In genomic region chr6:38154731-38155130, GRCh38 we compare ENCODE assay signal across 1 cellular context.
TF ChIP-seq lines count a peak whose summit lies in the region.

No MANE protein-coding gene starts in this region.

TF ChIP-seq in HepG2, 621 proteins besides CTCF, POLR2A, EP300 and RAD21 (continued from another document):
- no peak for TF ChIP-seq ZNF784 (CRISPR knock-in tag; IDR thresholded peaks at IDR 0.05; ENCODE audit: borderline replicate concordance)
- TF ChIP-seq, protein P1, sequence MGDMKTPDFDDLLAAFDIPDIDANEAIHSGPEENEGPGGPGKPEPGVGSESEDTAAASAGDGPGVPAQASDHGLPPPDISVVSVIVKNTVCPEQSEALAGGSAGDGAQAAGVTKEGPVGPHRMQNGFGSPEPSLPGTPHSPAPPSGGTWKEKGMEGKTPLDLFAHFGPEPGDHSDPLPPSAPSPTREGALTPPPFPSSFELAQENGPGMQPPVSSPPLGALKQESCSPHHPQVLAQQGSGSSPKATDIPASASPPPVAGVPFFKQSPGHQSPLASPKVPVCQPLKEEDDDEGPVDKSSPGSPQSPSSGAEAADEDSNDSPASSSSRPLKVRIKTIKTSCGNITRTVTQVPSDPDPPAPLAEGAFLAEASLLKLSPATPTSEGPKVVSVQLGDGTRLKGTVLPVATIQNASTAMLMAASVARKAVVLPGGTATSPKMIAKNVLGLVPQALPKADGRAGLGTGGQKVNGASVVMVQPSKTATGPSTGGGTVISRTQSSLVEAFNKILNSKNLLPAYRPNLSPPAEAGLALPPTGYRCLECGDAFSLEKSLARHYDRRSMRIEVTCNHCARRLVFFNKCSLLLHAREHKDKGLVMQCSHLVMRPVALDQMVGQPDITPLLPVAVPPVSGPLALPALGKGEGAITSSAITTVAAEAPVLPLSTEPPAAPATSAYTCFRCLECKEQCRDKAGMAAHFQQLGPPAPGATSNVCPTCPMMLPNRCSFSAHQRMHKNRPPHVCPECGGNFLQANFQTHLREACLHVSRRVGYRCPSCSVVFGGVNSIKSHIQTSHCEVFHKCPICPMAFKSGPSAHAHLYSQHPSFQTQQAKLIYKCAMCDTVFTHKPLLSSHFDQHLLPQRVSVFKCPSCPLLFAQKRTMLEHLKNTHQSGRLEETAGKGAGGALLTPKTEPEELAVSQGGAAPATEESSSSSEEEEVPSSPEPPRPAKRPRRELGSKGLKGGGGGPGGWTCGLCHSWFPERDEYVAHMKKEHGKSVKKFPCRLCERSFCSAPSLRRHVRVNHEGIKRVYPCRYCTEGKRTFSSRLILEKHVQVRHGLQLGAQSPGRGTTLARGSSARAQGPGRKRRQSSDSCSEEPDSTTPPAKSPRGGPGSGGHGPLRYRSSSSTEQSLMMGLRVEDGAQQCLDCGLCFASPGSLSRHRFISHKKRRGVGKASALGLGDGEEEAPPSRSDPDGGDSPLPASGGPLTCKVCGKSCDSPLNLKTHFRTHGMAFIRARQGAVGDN (CRISPR knock-in tag; IDR thresholded peaks at IDR 0.05), result no peak
- TF ChIP-seq, protein P2, sequence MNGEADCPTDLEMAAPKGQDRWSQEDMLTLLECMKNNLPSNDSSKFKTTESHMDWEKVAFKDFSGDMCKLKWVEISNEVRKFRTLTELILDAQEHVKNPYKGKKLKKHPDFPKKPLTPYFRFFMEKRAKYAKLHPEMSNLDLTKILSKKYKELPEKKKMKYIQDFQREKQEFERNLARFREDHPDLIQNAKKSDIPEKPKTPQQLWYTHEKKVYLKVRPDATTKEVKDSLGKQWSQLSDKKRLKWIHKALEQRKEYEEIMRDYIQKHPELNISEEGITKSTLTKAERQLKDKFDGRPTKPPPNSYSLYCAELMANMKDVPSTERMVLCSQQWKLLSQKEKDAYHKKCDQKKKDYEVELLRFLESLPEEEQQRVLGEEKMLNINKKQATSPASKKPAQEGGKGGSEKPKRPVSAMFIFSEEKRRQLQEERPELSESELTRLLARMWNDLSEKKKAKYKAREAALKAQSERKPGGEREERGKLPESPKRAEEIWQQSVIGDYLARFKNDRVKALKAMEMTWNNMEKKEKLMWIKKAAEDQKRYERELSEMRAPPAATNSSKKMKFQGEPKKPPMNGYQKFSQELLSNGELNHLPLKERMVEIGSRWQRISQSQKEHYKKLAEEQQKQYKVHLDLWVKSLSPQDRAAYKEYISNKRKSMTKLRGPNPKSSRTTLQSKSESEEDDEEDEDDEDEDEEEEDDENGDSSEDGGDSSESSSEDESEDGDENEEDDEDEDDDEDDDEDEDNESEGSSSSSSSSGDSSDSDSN (CRISPR knock-in tag; IDR thresholded peaks at IDR 0.05), result 0 out of 2 replicates have a peak, but pooled peaks have one; percentile 5
- no peak for TF ChIP-seq GLI4 (CRISPR knock-in tag; IDR thresholded peaks at IDR 0.05; ENCODE audit: borderline replicate concordance)
- TF ChIP-seq KLF12 (CRISPR knock-in tag; IDR thresholded peaks at IDR 0.05; ENCODE audit: borderline replicate concordance), result no peak
- TF ChIP-seq PRPF4 (IDR thresholded peaks at IDR 0.05; ENCODE audit: low read depth, low read length, poor library complexity, severe bottlenecking), result no peak
- TF ChIP-seq ZNF790 (CRISPR knock-in tag; IDR thresholded peaks at IDR 0.05; ENCODE audit: borderline replicate concordance), result no peak
- TF ChIP-seq HMGA1 (CRISPR knock-in tag; conservative IDR thresholded peaks at IDR 0.05), result no peak
- no peak for TF ChIP-seq MBD4 (IDR thresholded peaks at IDR 0.05; ENCODE audit: borderline replicate concordance, low read length)
- TF ChIP-seq, protein P3, sequence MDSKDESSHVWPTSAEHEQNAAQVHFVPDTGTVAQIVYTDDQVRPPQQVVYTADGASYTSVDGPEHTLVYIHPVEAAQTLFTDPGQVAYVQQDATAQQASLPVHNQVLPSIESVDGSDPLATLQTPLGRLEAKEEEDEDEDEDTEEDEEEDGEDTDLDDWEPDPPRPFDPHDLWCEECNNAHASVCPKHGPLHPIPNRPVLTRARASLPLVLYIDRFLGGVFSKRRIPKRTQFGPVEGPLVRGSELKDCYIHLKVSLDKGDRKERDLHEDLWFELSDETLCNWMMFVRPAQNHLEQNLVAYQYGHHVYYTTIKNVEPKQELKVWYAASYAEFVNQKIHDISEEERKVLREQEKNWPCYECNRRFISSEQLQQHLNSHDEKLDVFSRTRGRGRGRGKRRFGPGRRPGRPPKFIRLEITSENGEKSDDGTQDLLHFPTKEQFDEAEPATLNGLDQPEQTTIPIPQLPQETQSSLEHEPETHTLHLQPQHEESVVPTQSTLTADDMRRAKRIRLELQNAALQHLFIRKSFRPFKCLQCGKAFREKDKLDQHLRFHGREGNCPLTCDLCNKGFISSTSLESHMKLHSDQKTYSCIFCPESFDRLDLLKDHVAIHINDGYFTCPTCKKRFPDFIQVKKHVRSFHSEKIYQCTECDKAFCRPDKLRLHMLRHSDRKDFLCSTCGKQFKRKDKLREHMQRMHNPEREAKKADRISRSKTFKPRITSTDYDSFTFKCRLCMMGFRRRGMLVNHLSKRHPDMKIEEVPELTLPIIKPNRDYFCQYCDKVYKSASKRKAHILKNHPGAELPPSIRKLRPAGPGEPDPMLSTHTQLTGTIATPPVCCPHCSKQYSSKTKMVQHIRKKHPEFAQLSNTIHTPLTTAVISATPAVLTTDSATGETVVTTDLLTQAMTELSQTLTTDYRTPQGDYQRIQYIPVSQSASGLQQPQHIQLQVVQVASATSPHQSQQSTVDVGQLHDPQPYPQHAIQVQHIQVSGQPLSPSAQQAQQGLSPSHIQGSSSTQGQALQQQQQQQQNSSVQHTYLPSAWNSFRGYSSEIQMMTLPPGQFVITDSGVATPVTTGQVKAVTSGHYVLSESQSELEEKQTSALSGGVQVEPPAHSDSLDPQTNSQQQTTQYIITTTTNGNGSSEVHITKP (CRISPR knock-in tag; IDR thresholded peaks at IDR 0.05; ENCODE audit: low read depth), result no peak
- no peak for TF ChIP-seq CREB3 (CRISPR knock-in tag; IDR thresholded peaks at IDR 0.05)
- TF ChIP-seq ZNF570 (CRISPR knock-in tag; IDR thresholded peaks at IDR 0.05; ENCODE audit: borderline replicate concordance), result no peak
- TF ChIP-seq NRL (CRISPR knock-in tag; IDR thresholded peaks at IDR 0.05; ENCODE audit: borderline replicate concordance), result 0 out of 2 replicates have a peak, but pooled peaks have one; percentile 61
- TF ChIP-seq ZNF441 (CRISPR knock-in tag; IDR thresholded peaks at IDR 0.05; ENCODE audit: borderline replicate concordance), result 0 out of 2 replicates have a peak, but pooled peaks have one; percentile 10
